ENCODE assay signal across 1 cellular context in the genomic region with DNA sequence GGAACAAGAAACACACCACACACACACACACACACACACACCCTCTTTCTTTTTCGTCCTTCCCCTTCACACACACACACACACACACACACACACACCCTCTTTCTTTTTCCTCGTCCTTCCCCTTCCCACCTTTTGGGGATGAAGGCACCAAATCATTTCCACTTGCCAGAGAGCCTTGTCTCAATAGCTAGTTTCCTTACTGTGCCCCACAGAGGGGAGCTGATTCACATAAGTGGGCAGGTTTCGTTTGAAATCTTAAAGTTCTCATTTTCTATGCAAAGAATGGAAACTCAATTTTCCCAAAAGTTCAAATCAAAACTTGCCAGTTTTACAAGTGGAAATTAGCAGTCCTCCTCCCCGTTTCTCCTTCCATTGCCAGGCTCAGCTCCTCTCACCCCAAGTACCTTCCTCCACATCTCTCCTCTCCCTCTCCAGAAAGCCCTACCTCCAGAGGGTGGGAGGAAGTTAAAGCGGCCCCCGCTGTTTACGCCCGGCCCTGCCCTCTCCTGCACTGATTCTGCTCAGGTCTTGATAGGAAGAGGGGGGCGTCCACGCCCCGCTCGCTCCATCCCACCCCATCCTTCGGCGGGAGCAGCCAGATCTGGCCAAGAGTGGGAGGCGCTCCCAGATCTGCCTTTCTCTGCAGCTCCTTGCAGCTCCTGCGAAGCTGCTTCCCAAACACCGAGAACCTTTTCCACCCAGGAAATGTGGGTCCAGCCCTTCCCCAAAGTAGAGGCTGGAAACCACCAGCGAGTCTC.
A peak's percentile ranks its signal among the peaks of the same experiment; 100 is the strongest.
TF ChIP-seq lines count a peak whose summit lies in the region.

No MANE protein-coding gene starts in this region.

TF ChIP-seq in HEK293, 187 proteins besides CTCF, POLR2A, EP300 and RAD21 (continued from another document and continues in another):
- TF ChIP-seq ZBTB11 (tag by site-specific recombination; conservative IDR thresholded peaks at IDR 0.05; ENCODE audit: low read depth) (0 out of 2 replicates have a peak, but pooled peaks have one; percentile 11), ZNF518A (tag by site-specific recombination; conservative IDR thresholded peaks at IDR 0.05; ENCODE audit: low read depth) (no peak), EGR2 (tag by site-specific recombination; IDR thresholded peaks at IDR 0.05; ENCODE audit: low read depth) (peak; percentile 92), ZNF335 (tag by site-specific recombination; conservative IDR thresholded peaks at IDR 0.05) (peak; percentile 11), ZNF501 (tag by site-specific recombination; IDR thresholded peaks at IDR 0.05) (no peak), ZNF366 (tag by site-specific recombination; conservative IDR thresholded peaks at IDR 0.05) (peak; percentile 71; the same call in 1 of the 2 replicates), GLIS2 (tag by site-specific recombination; IDR thresholded peaks at IDR 0.05) (no peak), ZNF791 (tag by site-specific recombination; IDR thresholded peaks at IDR 0.05) (no peak), KLF8 (tag by site-specific recombination; IDR thresholded peaks at IDR 0.05) (peak; percentile 52), ZBTB48 (tag by site-specific recombination; IDR thresholded peaks at IDR 0.05) (0 out of 2 replicates have a peak, but pooled peaks have one; percentile 38), ZSCAN16 (tag by site-specific recombination; IDR thresholded peaks at IDR 0.05) (no peak), ZBTB49 (tag by site-specific recombination; IDR thresholded peaks at IDR 0.05; ENCODE audit: low read depth) (no peak), BCL6B (tag by site-specific recombination; IDR thresholded peaks at IDR 0.05) (peak; percentile 72; the same call in 1 of the 2 replicates), ZIC2 (tag by site-specific recombination; IDR thresholded peaks at IDR 0.05) (no peak), ZNF433 (tag by site-specific recombination; IDR thresholded peaks at IDR 0.05; ENCODE audit: low read depth) (no peak), FEZF1 (tag by site-specific recombination; IDR thresholded peaks at IDR 0.05) (no peak), IKZF3 (tag by site-specific recombination; IDR thresholded peaks at IDR 0.05) (peak; percentile 84), GLIS1 (tag by site-specific recombination; IDR thresholded peaks at IDR 0.05) (peak; percentile 10; the same call in 1 of the 2 replicates), SP7 (tag by site-specific recombination; IDR thresholded peaks at IDR 0.05) (peak; percentile 17; the same call in 1 of the 2 replicates), ZBTB20 (tag by site-specific recombination; IDR thresholded peaks at IDR 0.05) (peak; percentile 75), ZBTB7A (tag by site-specific recombination; IDR thresholded peaks at IDR 0.05; ENCODE audit: low read depth) (no peak), ZSCAN23 (tag by site-specific recombination; IDR thresholded peaks at IDR 0.05) (no peak), ATF2 (tag by site-specific recombination; IDR thresholded peaks at IDR 0.05; ENCODE audit: low read depth) (no peak), ZNF341 (tag by site-specific recombination; IDR thresholded peaks at IDR 0.05; ENCODE audit: low read depth) (peak; percentile 72), ZNF596 (tag by site-specific recombination; IDR thresholded peaks at IDR 0.05) (no peak), MEIS1 (CRISPR knock-in tag; IDR thresholded peaks at IDR 0.05; ENCODE audit: borderline replicate concordance) (no peak), ZNF391 (tag by site-specific recombination; IDR thresholded peaks at IDR 0.05; ENCODE audit: borderline replicate concordance, low read depth) (0 out of 2 replicates have a peak, but pooled peaks have one; percentile 18), ZNF600 (tag by site-specific recombination; IDR thresholded peaks at IDR 0.05) (peak; percentile 81), YY1 (tag by site-specific recombination; IDR thresholded peaks at IDR 0.05) (no peak), GLI2 (tag by site-specific recombination; IDR thresholded peaks at IDR 0.05; ENCODE audit: borderline replicate concordance, low read depth) (no peak), BCL11A (tag by site-specific recombination; IDR thresholded peaks at IDR 0.05; ENCODE audit: low read depth) (no peak), ZBTB8A (tag by site-specific recombination; IDR thresholded peaks at IDR 0.05) (peak; percentile 65), ZNF692 (tag by site-specific recombination; IDR thresholded peaks at IDR 0.05) (peak; percentile 89), ZNF248 (tag by site-specific recombination; IDR thresholded peaks at IDR 0.05) (no peak)
- TF ChIP-seq, protein P1, sequence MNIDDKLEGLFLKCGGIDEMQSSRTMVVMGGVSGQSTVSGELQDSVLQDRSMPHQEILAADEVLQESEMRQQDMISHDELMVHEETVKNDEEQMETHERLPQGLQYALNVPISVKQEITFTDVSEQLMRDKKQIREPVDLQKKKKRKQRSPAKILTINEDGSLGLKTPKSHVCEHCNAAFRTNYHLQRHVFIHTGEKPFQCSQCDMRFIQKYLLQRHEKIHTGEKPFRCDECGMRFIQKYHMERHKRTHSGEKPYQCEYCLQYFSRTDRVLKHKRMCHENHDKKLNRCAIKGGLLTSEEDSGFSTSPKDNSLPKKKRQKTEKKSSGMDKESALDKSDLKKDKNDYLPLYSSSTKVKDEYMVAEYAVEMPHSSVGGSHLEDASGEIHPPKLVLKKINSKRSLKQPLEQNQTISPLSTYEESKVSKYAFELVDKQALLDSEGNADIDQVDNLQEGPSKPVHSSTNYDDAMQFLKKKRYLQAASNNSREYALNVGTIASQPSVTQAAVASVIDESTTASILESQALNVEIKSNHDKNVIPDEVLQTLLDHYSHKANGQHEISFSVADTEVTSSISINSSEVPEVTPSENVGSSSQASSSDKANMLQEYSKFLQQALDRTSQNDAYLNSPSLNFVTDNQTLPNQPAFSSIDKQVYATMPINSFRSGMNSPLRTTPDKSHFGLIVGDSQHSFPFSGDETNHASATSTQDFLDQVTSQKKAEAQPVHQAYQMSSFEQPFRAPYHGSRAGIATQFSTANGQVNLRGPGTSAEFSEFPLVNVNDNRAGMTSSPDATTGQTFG (tag by site-specific recombination; IDR thresholded peaks at IDR 0.05; ENCODE audit: borderline replicate concordance): peak; percentile 83; the same call in 1 of the 2 replicates
- TF ChIP-seq, protein P2, sequence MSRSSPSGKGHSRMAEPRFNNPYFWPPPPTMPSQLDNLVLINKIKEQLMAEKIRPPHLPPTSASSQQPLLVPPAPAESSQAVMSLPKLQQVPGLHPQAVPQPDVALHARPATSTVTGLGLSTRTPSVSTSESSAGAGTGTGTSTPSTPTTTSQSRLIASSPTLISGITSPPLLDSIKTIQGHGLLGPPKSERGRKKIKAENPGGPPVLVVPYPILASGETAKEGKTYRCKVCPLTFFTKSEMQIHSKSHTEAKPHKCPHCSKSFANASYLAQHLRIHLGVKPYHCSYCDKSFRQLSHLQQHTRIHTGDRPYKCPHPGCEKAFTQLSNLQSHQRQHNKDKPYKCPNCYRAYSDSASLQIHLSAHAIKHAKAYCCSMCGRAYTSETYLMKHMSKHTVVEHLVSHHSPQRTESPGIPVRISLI (tag by site-specific recombination; IDR thresholded peaks at IDR 0.05): 0 out of 2 replicates have a peak, but pooled peaks have one; percentile 37
